ENCODE assay signal across 22 cellular contexts in the genomic region with DNA sequence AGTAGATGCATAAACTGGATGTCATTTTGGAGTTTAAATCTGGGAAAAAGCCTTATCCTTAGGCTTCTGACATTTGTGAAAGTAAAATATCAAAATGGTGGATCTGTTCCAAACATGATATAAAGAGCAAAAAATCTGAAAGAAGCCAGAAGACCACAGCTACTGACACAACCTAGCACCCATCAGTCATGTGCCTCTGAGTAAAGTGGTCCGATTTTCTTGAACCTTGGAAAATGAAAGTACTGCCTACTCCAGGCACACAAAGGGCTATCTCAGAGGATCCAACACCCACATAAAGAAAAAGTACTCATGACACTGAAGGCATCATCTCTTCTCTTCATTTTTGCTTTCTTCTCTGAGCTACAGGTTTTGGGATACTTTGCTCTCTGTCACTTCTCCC.
"Had no signal": no experiment of that assay in that cellular context is flagged by ENCODE, and none has a peak within 500 bp of the region (broad histone marks: within the 10 kb centered on the region; RNA-seq: fewer than 3 reads in every experiment).

No MANE protein-coding gene starts in this region.

- H3K27ac ChIP-seq: colonic mucosa, gastrocnemius medialis, heart right ventricle, pancreas, stomach, suprapubic skin, thyroid gland had no signal

- ATAC-seq: gastrocnemius medialis, heart right ventricle, natural killer cell, pancreas, right cardiac atrium had no signal

- H3K27ac Mint-ChIP-seq: endodermal cell, mesothelial cell of epicardium, natural killer cell, progenitor cell of endocrine pancreas, type B pancreatic cell had no signal

- H3K9me3 Mint-ChIP-seq: endodermal cell, mesothelial cell of epicardium, natural killer cell had no signal

- H3K27me3 ChIP-seq: colonic mucosa, gastrocnemius medialis, heart right ventricle, pancreas, stomach, suprapubic skin, thyroid gland had no signal

- H3K27me3 Mint-ChIP-seq: progenitor cell of endocrine pancreas, type B pancreatic cell had no signal

- H3K9me3 ChIP-seq: colonic mucosa, gastrocnemius medialis, heart right ventricle, pancreas, stomach, suprapubic skin, thyroid gland had no signal

- H3K4me3 ChIP-seq: colonic mucosa, gastrocnemius medialis, heart right ventricle, pancreas, stomach, suprapubic skin, thyroid gland had no signal

- H3K4me1 ChIP-seq: colonic mucosa, gastrocnemius medialis, heart right ventricle, pancreas, stomach, suprapubic skin, thyroid gland had no signal

- H3K4me1 Mint-ChIP-seq: endodermal cell, mesothelial cell of epicardium, natural killer cell had no signal

- H3K4me3 Mint-ChIP-seq: endodermal cell, mesothelial cell of epicardium, natural killer cell, type B pancreatic cell had no signal

- DNase-seq: colonic mucosa; dermis blood vessel endothelial cell; effector CD4-positive, alpha-beta T cell; endodermal cell; gastrocnemius medialis; heart right ventricle; hypothalamus; islet precursor cell; mammary epithelial cell; natural killer cell; occipital lobe; pancreas; right cardiac atrium; small intestine; stimulated activated CD4-positive, alpha-beta T cell treated with anti-CD3 and anti-CD28 coated beads, Interleukin-12 subunit alpha, Interleukin-12 subunit beta, amount 100 ng/mL, for 4 hours; stimulated activated naive CD4-positive, alpha-beta T cell; stomach; thyroid gland had no signal
